ENCODE assay signal across 16 cellular contexts in genomic region chr2:196173505-196173904, GRCh38. TPM values are rescaled to one million over a fixed set of nuclear protein-coding genes. Genes with fewer than 3 reads are reported as not detected.
DNase-seq lines count a peak whose midpoint lies in the region; ATAC-seq and TF ChIP-seq lines count a peak whose summit lies in the region.
"Had no signal": no experiment of that assay in that cellular context is flagged by ENCODE, and none has a peak within 500 bp of the region (broad histone marks: within the 10 kb centered on the region; RNA-seq: fewer than 3 reads in every experiment).

No MANE protein-coding gene starts in this region.

- H3K27me3 ChIP-seq in DOHH2 (ENCODE audit: control insufficient read depth, low read length) (no peaks in the 10 kb centered on the region), breast epithelium (no peaks in the 10 kb centered on the region)

- H3K9me2 ChIP-seq in DOHH2 (replicated peaks; ENCODE audit: control insufficient read depth, low read length): no peaks in the 10 kb centered on the region

- H3K4me1 ChIP-seq in DOHH2 (ENCODE audit: control insufficient read depth, low read length): peaks cover 58% of the 10 kb centered on the region
- H3K4me1 ChIP-seq in breast epithelium: no peaks in the 10 kb centered on the region

- peaks cover 65% of the 10 kb centered on the region for H3K4me1 Mint-ChIP-seq in activated B cell treated with CpG ODN at 0.5 μM for 24 hours
- peaks cover 38 to 53% of the 10 kb centered on the region in 2 donors for H3K4me1 Mint-ChIP-seq in effector memory CD8-positive, alpha-beta T cell (ENCODE audit: low read depth in 2 of 2)

- no peak for ATAC-seq in activated B cell treated with CpG ODN at 0.5 μM for 24 hours (ENCODE audit: low read depth)
- ATAC-seq in effector memory CD8-positive, alpha-beta T cell (replicated peaks): no peak
- ATAC-seq in GM21576 (IDR thresholded peaks at IDR 0.05; ENCODE audit: unreplicated experiment): no peak
- ATAC-seq: HCT116, mucosa of descending colon had no signal

- H4K20me1 ChIP-seq in DOHH2 (ENCODE audit: control insufficient read depth, insufficient read depth, low read depth, low read length): 0 out of 2 replicates have a peak, but pooled peaks cover 5% of the 10 kb centered on the region

- H3K27me3 Mint-ChIP-seq in activated B cell treated with CpG ODN at 0.5 μM for 24 hours: no peaks in the 10 kb centered on the region
- H3K27me3 Mint-ChIP-seq in effector memory CD8-positive, alpha-beta T cell: no peaks in the 10 kb centered on the region

- TF ChIP-seq POLR2A in breast epithelium (IDR thresholded peaks at IDR 0.05) (no peak), lower leg skin (IDR thresholded peaks at IDR 0.05) (no peak)

- intact Hi-C loops in activated B cell treated with CpG ODN at 0.5 μM for 24 hours (cut with micrococcal nuclease) (loop anchor here (5.0 to 10.0 kb wide), 3 partner anchors 516 to 1121 kb away; partner anchors contain the start of gene SLC39A10), breast epithelium (cut with DNase I; ENCODE audit: low total_unique reads) (no loop called here), lower leg skin (cut with DNase I; ENCODE audit: low total_unique reads) (no loop called here)

- H3F3A ChIP-seq in DOHH2 (ENCODE audit: control insufficient read depth, insufficient read depth): peaks cover 39% of the 10 kb centered on the region

- POLR2A ChIA-PET in activated B cell treated with CpG ODN at 0.5 μM for 24 hours (lab: Charles Lee): interaction anchor here (0.8 to 11.0 kb wide), 6 partner anchors 9 to 102 kb away, joined by 3 to 543 read pairs (median 60); no protein-coding TSS in a partner anchor

- peaks cover 25% of the 10 kb centered on the region for H3K36me3 Mint-ChIP-seq in activated B cell treated with CpG ODN at 0.5 μM for 24 hours (ENCODE audit: low read depth)
- H3K36me3 Mint-ChIP-seq in effector memory CD8-positive, alpha-beta T cell (ENCODE audit: insufficient read depth): peaks cover 50% of the 10 kb centered on the region

- TF ChIP-seq CTCF in DOHH2 (IDR thresholded peaks at IDR 0.05; ENCODE audit: low read depth, low read length, poor library complexity, severe bottlenecking): no peak
- TF ChIP-seq CTCF in activated B cell treated with CpG ODN at 0.5 μM for 24 hours (IDR thresholded peaks at IDR 0.05): no peak
- TF ChIP-seq CTCF in breast epithelium (IDR thresholded peaks at IDR 0.05): no peak
- TF ChIP-seq CTCF in lower leg skin (IDR thresholded peaks at IDR 0.05): no peak

- H3K9me3 Mint-ChIP-seq in activated B cell treated with CpG ODN at 0.5 μM for 24 hours: no peaks in the 10 kb centered on the region
- no peaks in the 10 kb centered on the region for H3K9me3 Mint-ChIP-seq in effector memory CD8-positive, alpha-beta T cell

- peaks cover 69% of the 10 kb centered on the region for H3K79me2 ChIP-seq in DOHH2 (ENCODE audit: control insufficient read depth, low read length)

- H3K9me3 ChIP-seq in DOHH2 (ENCODE audit: control insufficient read depth, insufficient read depth, low read length) (no peaks in the 10 kb centered on the region), breast epithelium (no peaks in the 10 kb centered on the region)
- H3K9me3 ChIP-seq: mucosa of descending colon had no signal

- DNase-seq in A172 (ENCODE audit: low spot score): peak; percentile 23
- DNase-seq in activated B cell treated with CpG ODN at 0.5 μM for 24 hours: no peak
- no peak for DNase-seq in effector memory CD8-positive, alpha-beta T cell
- DNase-seq in breast epithelium (ENCODE audit: low spot score in 2 of 2): no peak
- DNase-seq in lower leg skin (ENCODE audit: low spot score in 2 of 2): no peak
- no peak for DNase-seq in KBM-7
- DNase-seq: activated CD4-positive, alpha-beta T cell treated with anti-CD3 and anti-CD28 coated beads, Interleukin-2, amount 50 U/mL, for 1 hour; AML-193; erythroblast; head of caudate nucleus; mucosa of descending colon; NCI-H187; NCI-H524 treated with DMSO at 0.1 percent for 48 hours had no signal

- peak overlapping the region; percentile 81 for H3K27ac Mint-ChIP-seq in activated B cell treated with CpG ODN at 0.5 μM for 24 hours
- peak overlapping the region; percentile 98 to 100 for H3K27ac Mint-ChIP-seq in effector memory CD8-positive, alpha-beta T cell

- H3K27ac ChIP-seq in DOHH2 (ENCODE audit: low read depth, low read length): peak overlapping the region; percentile 99
- H3K27ac ChIP-seq in breast epithelium: no peak overlapping the region

- H3K4me2 ChIP-seq in DOHH2 (ENCODE audit: low read length): peak overlapping the region; percentile 80

- peak overlapping the region; percentile 79 for H3K4me3 ChIP-seq in DOHH2 (ENCODE audit: low read length)
- H3K4me3 ChIP-seq in breast epithelium: no peak overlapping the region
- no peak overlapping the region for H3K4me3 ChIP-seq in lower leg skin (ENCODE audit: low read depth, poor library complexity, severe bottlenecking)
- H3K4me3 ChIP-seq: mucosa of descending colon had no signal

- peaks cover 66% of the 10 kb centered on the region for H3K36me3 ChIP-seq in DOHH2 (ENCODE audit: control insufficient read depth, low read length)
- no peaks in the 10 kb centered on the region for H3K36me3 ChIP-seq in breast epithelium

- 93 to 98% methylated on average over 5 of the region's 5 CpGs for WGBS in lower leg skin, 2 donors

- in situ Hi-C loops in KBM-7 (cut with MboI; ENCODE audit: low pct_unique_long_range_greater_than_20kb, low sequenced_read_pairs): no loop called here

- CTCF ChIA-PET in activated B cell treated with CpG ODN at 0.5 μM for 24 hours (lab: Charles Lee): interaction anchor here (1.3 kb wide), 1 partner anchor 47 kb away, joined by 3 read pairs; no protein-coding TSS in a partner anchor

- peak overlapping the region; percentile 91 for H3K4me3 Mint-ChIP-seq in activated B cell treated with CpG ODN at 0.5 μM for 24 hours
- peak overlapping the region in 1 of 2 donors; percentile 54 for H3K4me3 Mint-ChIP-seq in effector memory CD8-positive, alpha-beta T cell

RNA-seq across cellular contexts. Expression of gene STK17B, which starts 2.1 kb away (rescaled TPM):
- 19.5 and 20.5 TPM in 2 replicates for total RNA-seq in A172 (2014; rRNA removed; shearing (Covaris generic))
- 203 and 226 TPM in 2 replicates for total RNA-seq in activated B cell treated with CpG ODN at 0.5 μM for 24 hours
- total RNA-seq in breast epithelium: 10 to 100 TPM; 51.7 to 85.8 (median 57.7) TPM
- total RNA-seq in lower leg skin: 10 to 100 TPM; 25.4 to 42.0 (median 35.5) TPM
